ENCODE assay signal across 17 cellular contexts in the genomic region with DNA sequence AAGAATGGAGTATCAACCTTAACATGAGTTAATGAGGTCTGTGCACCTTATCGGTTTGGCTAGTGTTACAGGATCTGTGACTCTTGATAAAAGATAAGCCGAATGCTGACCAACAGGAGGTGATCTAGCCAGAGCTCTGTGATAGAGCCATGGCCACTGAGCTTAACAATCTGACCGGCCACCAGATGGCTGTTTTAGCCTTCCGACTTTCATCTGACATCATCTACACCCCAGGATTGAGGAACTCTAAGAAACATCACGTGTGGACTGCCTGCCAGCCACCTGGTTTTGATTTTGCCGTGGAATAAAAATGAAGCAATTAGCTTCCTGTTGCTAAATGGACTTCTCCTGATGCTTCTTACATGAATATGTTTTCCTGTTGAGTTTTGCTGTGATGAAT.
DNase-seq lines count a peak whose midpoint lies in the region; TF ChIP-seq lines count a peak whose summit lies in the region.
"Had no signal": no experiment of that assay in that cellular context is flagged by ENCODE, and none has a peak within 500 bp of the region (broad histone marks: within the 10 kb centered on the region; RNA-seq: fewer than 3 reads in every experiment).

No MANE protein-coding gene starts in this region.

- H3K4me3 ChIP-seq in left ventricle myocardium inferior (no peak overlapping the region), endodermal cell (ENCODE audit: low read length) (no peak overlapping the region), tibial nerve (no peak overlapping the region)
- H3K4me3 ChIP-seq: HAP-1, suprapubic skin had no signal

- no peak for TF ChIP-seq POLR2A in tibial nerve (IDR thresholded peaks at IDR 0.05)

- TF ChIP-seq CTCF in left ventricle myocardium inferior (IDR thresholded peaks at IDR 0.05; ENCODE audit: borderline replicate concordance) (no peak), endodermal cell (conservative IDR thresholded peaks at IDR 0.05) (peak; percentile 49), tibial nerve (IDR thresholded peaks at IDR 0.05) (no peak)

- H3K36me3 Mint-ChIP-seq in endodermal cell (ENCODE audit: low read depth), result no peaks in the 10 kb centered on the region
- H3K36me3 Mint-ChIP-seq: brain had no signal

- H3K9ac ChIP-seq in endodermal cell (ENCODE audit: extremely low read depth, low read length, poor library complexity, severe bottlenecking), result no peak overlapping the region
- H3K9ac ChIP-seq: KMS-11 had no signal

- no peaks in the 10 kb centered on the region for H3K36me3 ChIP-seq in left ventricle myocardium inferior
- H3K36me3 ChIP-seq in endodermal cell (ENCODE audit: control insufficient read depth, insufficient read depth, low read length), result no peaks in the 10 kb centered on the region
- no peaks in the 10 kb centered on the region for H3K36me3 ChIP-seq in tibial nerve
- H3K36me3 ChIP-seq: HAP-1, suprapubic skin had no signal

- H3K27me3 ChIP-seq in left ventricle myocardium inferior (ENCODE audit: low read depth), result peaks cover 18% of the 10 kb centered on the region
- no peaks in the 10 kb centered on the region for H3K27me3 ChIP-seq in endodermal cell (ENCODE audit: control insufficient read depth, insufficient read depth, low read length, poor library complexity, severe bottlenecking)
- H3K27me3 ChIP-seq in tibial nerve, result no peaks in the 10 kb centered on the region

- TF ChIP-seq EP300 in tibial nerve (IDR thresholded peaks at IDR 0.05), result peak in 1 of 2 donors; percentile 26

- no peaks in the 10 kb centered on the region for H3K9me3 Mint-ChIP-seq in endodermal cell
- H3K9me3 Mint-ChIP-seq: activated naive CD4-positive, alpha-beta T cell treated with anti-CD3 and anti-CD28 coated beads for 36 hours; brain had no signal

- H3K9me3 ChIP-seq in left ventricle myocardium inferior (replicated peaks), result no peaks in the 10 kb centered on the region
- H3K9me3 ChIP-seq in endodermal cell (ENCODE audit: control insufficient read depth, low read length), result no peaks in the 10 kb centered on the region
- H3K9me3 ChIP-seq in tibial nerve, result no peaks in the 10 kb centered on the region
- H3K9me3 ChIP-seq: Caco-2, HAP-1, suprapubic skin had no signal

- intact Hi-C loops in left ventricle myocardium inferior (cut with micrococcal nuclease) (no loop called here), cardiac septum (cut with DNase I) (no loop called here)

- H3K27me3 Mint-ChIP-seq in endodermal cell (ENCODE audit: insufficient read depth), result no peaks in the 10 kb centered on the region
- H3K27me3 Mint-ChIP-seq: brain had no signal

- DNase-seq in left ventricle myocardium inferior, result peak; percentile 14
- no peak for DNase-seq in cardiac septum (ENCODE audit: low spot score)
- peak; percentile 83 for DNase-seq in OCI-M1 (lab: John Stamatoyannopoulos, UW)
- DNase-seq in endodermal cell, result peak; percentile 63
- DNase-seq in tibial nerve (ENCODE audit: low spot score in 2 of 2), result peak; percentile 19 to 23
- no peak for DNase-seq in hypothalamus (lab: John Stamatoyannopoulos, UW)
- DNase-seq in NCI-H146 treated with DMSO at 0.1 percent for 48 hours (lab: John Stamatoyannopoulos, UW; ENCODE audit: unreplicated experiment), result no peak
- DNase-seq in nucleus accumbens (lab: John Stamatoyannopoulos, UW), result no peak
- DNase-seq: ACHN; activated CD8-positive, alpha-beta memory T cell treated with anti-CD3 and anti-CD28 coated beads, Interleukin-2, amount 50 U/mL, for 4 hours; activated naive CD4-positive, alpha-beta T cell treated with anti-CD3 and anti-CD28 coated beads for 36 hours; Caco-2; PC-3 had no signal

- no peak overlapping the region for H3K27ac Mint-ChIP-seq in endodermal cell
- H3K27ac Mint-ChIP-seq: activated naive CD4-positive, alpha-beta T cell treated with anti-CD3 and anti-CD28 coated beads for 36 hours; brain had no signal

- peaks cover 5% of the 10 kb centered on the region for H3K4me1 Mint-ChIP-seq in endodermal cell
- H3K4me1 Mint-ChIP-seq: brain had no signal

- 69 to 74% methylated on average over 5 to 6 of the region's 6 CpGs for WGBS in endodermal cell (ENCODE audit: insufficient coverage in 1 of 2, insufficient read length in 1 of 2), 2 experiments
- 56 to 64% methylated on average over 6 of the region's 6 CpGs for WGBS in tibial nerve, 2 donors

- H3K4me1 ChIP-seq in left ventricle myocardium inferior (no peaks in the 10 kb centered on the region), endodermal cell (ENCODE audit: control insufficient read depth, insufficient read depth, low read length) (peaks cover 7% of the 10 kb centered on the region), tibial nerve (peaks cover 0 to 3% (median 0%) of the 10 kb centered on the region in 4 donors)
- H3K4me1 ChIP-seq: Caco-2, HAP-1, suprapubic skin had no signal

- H3K4me3 Mint-ChIP-seq in endodermal cell, result no peak overlapping the region
- H3K4me3 Mint-ChIP-seq: activated naive CD4-positive, alpha-beta T cell treated with anti-CD3 and anti-CD28 coated beads for 36 hours; brain had no signal

- no peak overlapping the region for H3K27ac ChIP-seq in left ventricle myocardium inferior (replicated peaks)
- H3K27ac ChIP-seq in endodermal cell (ENCODE audit: low read depth, low read length), result no peak overlapping the region
- H3K27ac ChIP-seq in tibial nerve, result no peak overlapping the region
- H3K27ac ChIP-seq: KMS-11, suprapubic skin had no signal

Comparison
In these comparisons a context has a peak if more than half of its experiments do, and no peak if none do; other contexts are left out.
1. DNase-seq: peak in left ventricle myocardium inferior (single experiment), OCI-M1 (single experiment), endodermal cell (single experiment) and tibial nerve (2 of 2); none in cardiac septum (single experiment), hypothalamus (0 of 51), NCI-H146 treated with DMSO at 0.1 percent for 48 hours (single experiment) and nucleus accumbens (0 of 56).